11 cellular contexts compared by ENCODE assay signal in genomic region chr16:74724820-74725549, GRCh38. TPM values are rescaled to one million over a fixed set of nuclear protein-coding genes. Genes with fewer than 3 reads are reported as not detected.
A peak's percentile ranks its signal among the peaks of the same experiment; 100 is the strongest.
DNase-seq lines count a peak whose midpoint lies in the region; ATAC-seq, FAIRE-seq and TF ChIP-seq lines count a peak whose summit lies in the region.
"Had no signal": no experiment of that assay in that cellular context is flagged by ENCODE, and none has a peak within 500 bp of the region (broad histone marks: within the 10 kb centered on the region; RNA-seq: fewer than 3 reads in every experiment).

No MANE protein-coding gene starts in this region.

- no peak for ATAC-seq in HG02884 (IDR thresholded peaks at IDR 0.05; ENCODE audit: unreplicated experiment)

- peaks cover 2% of the 10 kb centered on the region for H3K4me1 Mint-ChIP-seq in activated naive CD4-positive, alpha-beta T cell treated with anti-CD3 and anti-CD28 coated beads for 36 hours (ENCODE audit: low read depth)

- no peaks in the 10 kb centered on the region for H3K36me3 Mint-ChIP-seq in activated naive CD4-positive, alpha-beta T cell treated with anti-CD3 and anti-CD28 coated beads for 36 hours (ENCODE audit: low read depth)

- no peak for FAIRE-seq in H54 (lab: Jason Lieb, UNC)
- FAIRE-seq in GM12891 (lab: Jason Lieb, UNC), result no peak

- intact Hi-C loops in activated naive CD4-positive, alpha-beta T cell treated with anti-CD3 and anti-CD28 coated beads for 36 hours (cut with micrococcal nuclease), result no loop called here

- no peak overlapping the region for H3K27ac Mint-ChIP-seq in activated naive CD4-positive, alpha-beta T cell treated with anti-CD3 and anti-CD28 coated beads for 36 hours
- H3K27ac Mint-ChIP-seq: T-helper 1 cell treated with Interleukin-12 subunit alpha and Interleukin-12 subunit beta and Interleukin-4 antibody, amounts not matched to agents 30 μg/mL and 1 μg/mL, for 36 hours had no signal

- peak; percentile 93 for DNase-seq in H54 (ENCODE audit: insufficient read length, low spot score)
- DNase-seq in anterior cingulate cortex (lab: John Stamatoyannopoulos, UW), result peak in 56 of 58 donors; percentile 45 to 99 (median 90)
- peak in 50 of 51 donors; percentile 44 to 97 (median 89) for DNase-seq in hypothalamus (lab: John Stamatoyannopoulos, UW)
- peak; percentile 74 to 98 (median 92) for DNase-seq in substantia nigra (lab: John Stamatoyannopoulos, UW)
- no peak for DNase-seq in GM12891 (ENCODE audit: insufficient read length, low spot score)
- DNase-seq in activated naive CD4-positive, alpha-beta T cell treated with anti-CD3 and anti-CD28 coated beads for 36 hours, result no peak
- no peak for DNase-seq in DMS79 (lab: John Stamatoyannopoulos, UW)

- TF ChIP-seq POLR2A in H54 (IDR thresholded peaks at IDR 0.05; ENCODE audit: low read depth, low read length) (no peak), GM12891 (IDR thresholded peaks at IDR 0.05; ENCODE audit: low read depth, low read length) (no peak)

- CTCF ChIA-PET in activated naive CD4-positive, alpha-beta T cell treated with anti-CD3 and anti-CD28 coated beads for 36 hours (lab: Charles Lee), result interaction anchor here (0.5 to 2.8 kb wide), 9 partner anchors 9 to 138 kb away, joined by 3 to 22 read pairs (median 4); partner anchors contain the start of gene MLKL

- no peaks in the 10 kb centered on the region for H3K27me3 Mint-ChIP-seq in activated naive CD4-positive, alpha-beta T cell treated with anti-CD3 and anti-CD28 coated beads for 36 hours (ENCODE audit: low read depth)

- peaks cover 7% of the 10 kb centered on the region for H3K9me3 Mint-ChIP-seq in activated naive CD4-positive, alpha-beta T cell treated with anti-CD3 and anti-CD28 coated beads for 36 hours

- H3K4me3 Mint-ChIP-seq in activated naive CD4-positive, alpha-beta T cell treated with anti-CD3 and anti-CD28 coated beads for 36 hours, result no peak overlapping the region
- H3K4me3 Mint-ChIP-seq: T-helper 1 cell treated with Interleukin-12 subunit alpha and Interleukin-12 subunit beta and Interleukin-4 antibody, amounts not matched to agents 30 μg/mL and 1 μg/mL, for 36 hours had no signal

- H3K27ac ChIP-seq in substantia nigra (ENCODE audit: low read depth, low read length, poor library complexity, severe bottlenecking), result peak overlapping the region; percentile 98
- H3K27ac ChIP-seq: neutrophil had no signal

TF ChIP-seq in GM12891, 5 proteins besides CTCF, POLR2A, EP300 and RAD21:
- TF ChIP-seq TAF1 (IDR thresholded peaks at IDR 0.05; ENCODE audit: low read depth, low read length), result no peak
- no peak for TF ChIP-seq PAX5 (IDR thresholded peaks at IDR 0.05; ENCODE audit: insufficient read depth, low read length, severe bottlenecking)
- no peak for TF ChIP-seq SPI1 (IDR thresholded peaks at IDR 0.05; ENCODE audit: low read depth, low read length)
- no peak for TF ChIP-seq POLR2AphosphoS5 (IDR thresholded peaks at IDR 0.05; ENCODE audit: low read depth, low read length)
- no peak for TF ChIP-seq POU2F2 (IDR thresholded peaks at IDR 0.05; ENCODE audit: low read depth, low read length)

RNA-seq across cellular contexts. Expression of gene MLKL, which starts 24.3 kb away (rescaled TPM):
- polyA plus RNA-seq in GM12891 (2012; ENCODE audit: low read depth, missing spikeins), result 6.8 TPM
- 10 to 100 TPM; 10.7 to 12.0 TPM for total RNA-seq in activated naive CD4-positive, alpha-beta T cell treated with anti-CD3 and anti-CD28 coated beads for 36 hours

RNA-seq across cellular contexts. Expression of gene FA2H, which starts 49.6 kb away (rescaled TPM):
- polyA plus RNA-seq in GM12891 (2012; ENCODE audit: low read depth, missing spikeins), result 2.2 TPM
- total RNA-seq in activated naive CD4-positive, alpha-beta T cell treated with anti-CD3 and anti-CD28 coated beads for 36 hours, result under 1 TPM in 1 of 2 experiments, not detected in 1; 0.15 TPM
- total RNA-seq: fibroblast of villous mesenchyme had no signal

RNA-seq across cellular contexts. Expression of gene RFWD3, which starts 58.3 kb away (rescaled TPM):
- 23.3 TPM for polyA plus RNA-seq in GM12891 (2012; ENCODE audit: low read depth, missing spikeins)
- total RNA-seq in activated naive CD4-positive, alpha-beta T cell treated with anti-CD3 and anti-CD28 coated beads for 36 hours, result 100 to 1,000 TPM; 114 to 124 TPM

Comparison
In these comparisons a context has a peak if more than half of its experiments do, and no peak if none do; other contexts are left out.
1. DNase-seq: peak in H54 (single experiment), anterior cingulate cortex (56 of 58), hypothalamus (50 of 51) and substantia nigra (49 of 49); none in GM12891 (single experiment), activated naive CD4-positive, alpha-beta T cell treated with anti-CD3 and anti-CD28 coated beads for 36 hours (single experiment) and DMS79 (single experiment).